In genomic region chr9:36082928-36083327, GRCh38 we compare ENCODE assay signal across 19 cellular contexts. TPM values are rescaled to one million over a fixed set of nuclear protein-coding genes. Genes with fewer than 3 reads are reported as not detected.
DNase-seq lines count a peak whose midpoint lies in the region; ATAC-seq, FAIRE-seq and TF ChIP-seq lines count a peak whose summit lies in the region.
"Had no signal": no experiment of that assay in that cellular context is flagged by ENCODE, and none has a peak within 500 bp of the region (broad histone marks: within the 10 kb centered on the region; RNA-seq: fewer than 3 reads in every experiment).

No MANE protein-coding gene starts in this region.

- no peak overlapping the region for H3K9ac ChIP-seq in HepG2 (ENCODE audit: insufficient read depth, low read depth, low read length)
- H3K9ac ChIP-seq: BLaER1, GM23248 had no signal

- H3K27ac ChIP-seq in HepG2 (ENCODE audit: extremely low read length, insufficient read depth, low read length) (no peak overlapping the region), right lobe of liver (no peak overlapping the region), ovary (no peak overlapping the region)
- H3K27ac ChIP-seq: 22Rv1, A549, BLaER1, GM23248 had no signal

- TF ChIP-seq CTCF in HepG2 (CRISPR knock-in tag; IDR thresholded peaks at IDR 0.05) = no peak
- no peak for TF ChIP-seq CTCF in right lobe of liver (IDR thresholded peaks at IDR 0.05)
- no peak for TF ChIP-seq CTCF in ovary (IDR thresholded peaks at IDR 0.05)

- no peak for TF ChIP-seq POLR2A in HepG2 (IDR thresholded peaks at IDR 0.05; ENCODE audit: insufficient read depth in 1 of 2, low read depth in 2 of 2, low read length in 2 of 2)
- no peak for TF ChIP-seq POLR2A in right lobe of liver (IDR thresholded peaks at IDR 0.05)
- TF ChIP-seq POLR2A in ovary (IDR thresholded peaks at IDR 0.05) = no peak

- no peaks in the 10 kb centered on the region for H4K20me1 ChIP-seq in HepG2 (ENCODE audit: insufficient read depth, low read length)
- H4K20me1 ChIP-seq: BLaER1 had no signal

- H3K4me1 ChIP-seq in HepG2 (ENCODE audit: insufficient read depth, low read length) (peaks cover 10% of the 10 kb centered on the region), right lobe of liver (no peaks in the 10 kb centered on the region), ovary (ENCODE audit: insufficient read depth) (no peaks in the 10 kb centered on the region)
- H3K4me1 ChIP-seq: A549, BLaER1, HAP-1 had no signal

- POLR2A ChIA-PET in HepG2 (lab: Yijun Ruan, JAX) = no interaction called here

- H2AFZ ChIP-seq in HepG2 (ENCODE audit: low read length) = no peak overlapping the region
- H2AFZ ChIP-seq: GM23248 had no signal

- H3K9me3 ChIP-seq in HepG2 (ENCODE audit: low read length) (no peaks in the 10 kb centered on the region), right lobe of liver (no peaks in the 10 kb centered on the region), ovary (no peaks in the 10 kb centered on the region)
- H3K9me3 ChIP-seq: A549, HAP-1 had no signal

- in situ Hi-C loops in HepG2 (cut with HindIII; ENCODE audit: extremely low pct_ligation_motif_present, low pct_unique_long_range_greater_than_20kb) = no loop called here

- H3K27me3 ChIP-seq in HepG2 (ENCODE audit: control insufficient read depth in 1 of 2, insufficient read depth in 2 of 2, low read length in 2 of 2) = no peaks in the 10 kb centered on the region
- H3K27me3 ChIP-seq in right lobe of liver = no peaks in the 10 kb centered on the region
- H3K27me3 ChIP-seq in ovary = no peaks in the 10 kb centered on the region
- H3K27me3 ChIP-seq: BLaER1 had no signal

- WGBS in HepG2 (ENCODE audit: low lambda C conversion rate) = 12% methylated on average over 5 of the region's 5 CpGs
- 70% methylated on average over 5 of the region's 5 CpGs for WGBS in right lobe of liver (ENCODE audit: insufficient coverage, low coverage, low lambda C conversion rate, missing lambda C conversion rate)
- 84 to 92% (median 89%) methylated on average over 5 of the region's 5 CpGs for WGBS in ovary, 3 donors

- no peak for FAIRE-seq in HepG2 (lab: Jason Lieb, UNC)
- FAIRE-seq: A549, G401.6, GM12891, GM19239 had no signal

- BruUV-seq in HepG2 (replicated peaks; lab: Mats Ljungman, UMichigan) = no TSS peak

- TF ChIP-seq RAD21 in HepG2 (CRISPR knock-in tag; IDR thresholded peaks at IDR 0.05) = no peak

- intact Hi-C loops in HepG2 (cut with micrococcal nuclease; ENCODE audit: unreplicated experiment) (no loop called here), right lobe of liver (cut with DNase I) (no loop called here), ovary (cut with DNase I) (no loop called here)

- no peak for TF ChIP-seq EP300 in HepG2 (IDR thresholded peaks at IDR 0.05; ENCODE audit: low read depth in 2 of 2, low read length in 2 of 2)
- no peak for TF ChIP-seq EP300 in HepG2 (CRISPR knock-in tag; IDR thresholded peaks at IDR 0.05; ENCODE audit: borderline replicate concordance)
- no peak for TF ChIP-seq EP300 in ovary (IDR thresholded peaks at IDR 0.05)

- H3K36me3 ChIP-seq in HepG2 (replicated peaks in 1 of 2; ENCODE audit: control insufficient read depth in 1 of 2, insufficient read depth in 2 of 2, low read length in 2 of 2) = no peaks in the 10 kb centered on the region
- no peaks in the 10 kb centered on the region for H3K36me3 ChIP-seq in right lobe of liver
- H3K36me3 ChIP-seq in ovary = no peaks in the 10 kb centered on the region
- H3K36me3 ChIP-seq: HAP-1 had no signal

- CTCF ChIA-PET in HepG2 (lab: Yijun Ruan, JAX; ENCODE audit: low intra/inter-chr PET ratio, low total read pairs) = no interaction called here

- no peak; the same call in 2 of the 3 replicates for ATAC-seq in HepG2
- no peak for ATAC-seq in right lobe of liver
- ATAC-seq in HG03460 (IDR thresholded peaks at IDR 0.05; ENCODE audit: unreplicated experiment) = no peak
- ATAC-seq: A549 had no signal

- no peak for DNase-seq in HepG2 (ENCODE audit: low spot score)
- DNase-seq in right lobe of liver = no peak
- DNase-seq in glomerular visceral epithelial cell (ENCODE audit: extremely low spot score) = peak; percentile 24
- DNase-seq in left kidney (ENCODE audit: low read depth, low spot score) = peak; percentile 41
- no peak for DNase-seq in DMS 273 treated with DMSO at 0.1 percent for 48 hours (lab: John Stamatoyannopoulos, UW)
- no peak for DNase-seq in DMS153 (lab: John Stamatoyannopoulos, UW)
- DNase-seq in ovary = no peak
- DNase-seq: AML-193; Calu3; CD4-positive, alpha-beta memory T cell; GM23248 had no signal

- no peak overlapping the region for H3K4me3 ChIP-seq in HepG2 (replicated peaks in 1 of 3; ENCODE audit: insufficient read depth in 1 of 3, low read depth in 2 of 3, low read length in 3 of 3)
- H3K4me3 ChIP-seq in right lobe of liver = no peak overlapping the region
- H3K4me3 ChIP-seq in ovary = no peak overlapping the region
- H3K4me3 ChIP-seq: A549, BLaER1, GM23248, HAP-1 had no signal

- H3K79me2 ChIP-seq in HepG2 (ENCODE audit: insufficient read depth, low read length) = no peaks in the 10 kb centered on the region

- 0 out of 2 replicates have a peak overlapping the region, but pooled peaks have one; percentile 13 for H3K4me2 ChIP-seq in HepG2 (ENCODE audit: low read depth, low read length)
- H3K4me2 ChIP-seq: A549, BLaER1 had no signal

TF ChIP-seq in HepG2, 621 proteins besides CTCF, POLR2A, EP300 and RAD21 (continues in another document):
- no peak for TF ChIP-seq TSC22D2 (CRISPR knock-in tag; IDR thresholded peaks at IDR 0.05; ENCODE audit: borderline replicate concordance)

RNA-seq across cellular contexts. Expression of gene RECK, which starts 46.2 kb away (rescaled TPM):
- 2.3 and 3.1 TPM in 2 replicates for total RNA-seq in HepG2 (2016; rRNA removed; fragmentation: Illumina TruSeq; extraction: Trizol)
- total RNA-seq in HepG2 (2016; cell fraction: cytosol; rRNA removed; fragmentation: Illumina TruSeq; extraction: Trizol; ENCODE audit: low read depth) = 2.0 and 3.0 TPM in 2 replicates
- total RNA-seq in HepG2 (2016; cell fraction: insoluble cytoplasmic fraction; rRNA removed; fragmentation: Illumina TruSeq; extraction: Trizol) = 2.5 and 3.3 TPM in 2 replicates
- 2.6 and 3.6 TPM in 2 replicates for total RNA-seq in HepG2 (2016; cell fraction: membrane; rRNA removed; fragmentation: Illumina TruSeq; extraction: Trizol)
- 2.1 and 3.0 TPM in 2 replicates for total RNA-seq in HepG2 (2016; cell fraction: nucleus; rRNA removed; fragmentation: Illumina TruSeq; extraction: Trizol)
- polyA plus RNA-seq in HepG2 (2011; rRNA removed) = 4.8 and 5.1 TPM in 2 replicates
- polyA plus RNA-seq in HepG2 (2011; cell fraction: cytosol; rRNA removed) = 3.0 and 4.2 TPM in 2 replicates
- polyA plus RNA-seq in HepG2 (2011; cell fraction: nucleus; rRNA removed) = 1.7 and 2.0 TPM in 2 replicates
- 4.0 and 5.9 TPM in 2 replicates for polyA plus RNA-seq in HepG2 (2012)
- polyA plus RNA-seq in HepG2 (2016; cell fraction: cytosol; fragmentation: Illumina TruSeq; extraction: Trizol; ENCODE audit: low read depth) = 3.6 and 5.0 TPM in 2 replicates
- 3.2 and 3.4 TPM in 2 replicates for polyA plus RNA-seq in HepG2 (2016; cell fraction: insoluble cytoplasmic fraction; fragmentation: Illumina TruSeq; extraction: Trizol; ENCODE audit: low read depth)
- 3.2 and 4.2 TPM in 2 replicates for polyA plus RNA-seq in HepG2 (2016; cell fraction: membrane; fragmentation: Illumina TruSeq; extraction: Trizol; ENCODE audit: low read depth)
- 5.2 and 6.8 TPM in 2 replicates for polyA plus RNA-seq in HepG2 (2016; cell fraction: nucleus; fragmentation: Illumina TruSeq; extraction: Trizol; ENCODE audit: insufficient read depth, low read depth)
- polyA minus RNA-seq in HepG2 (2011; rRNA and poly(A)+ RNA removed; ENCODE audit: low replicate concordance) = 1.0 and 3.0 TPM in 2 replicates
- 2.1 and 2.7 TPM in 2 replicates for polyA minus RNA-seq in HepG2 (2011; cell fraction: cytosol; rRNA and poly(A)+ RNA removed)
- 3.0 and 4.0 TPM in 2 replicates for polyA minus RNA-seq in HepG2 (2011; cell fraction: nucleus; rRNA and poly(A)+ RNA removed)
- 1 to 10 TPM; 2.0 to 6.2 (median 2.6) TPM for total RNA-seq in right lobe of liver
- 10 to 100 TPM; 10.7 to 24.2 (median 16.8) TPM for total RNA-seq in ovary
- polyA plus RNA-seq in ovary = 10 to 100 TPM; 11.4 to 19.8 TPM

RNA-seq across cellular contexts. Expression of gene GLIPR2, which starts 53.6 kb away (rescaled TPM):
- total RNA-seq in HepG2 (2016; rRNA removed; fragmentation: Illumina TruSeq; extraction: Trizol) (0.27 and 0.42 TPM in 2 replicates), right lobe of liver (1 to 10 TPM; 1.2 to 3.9 (median 2.5) TPM), ovary (10 to 100 TPM in 6 of 7 donors, 1 to 10 TPM in 1; 8.3 to 30.9 (median 16.0) TPM)
- total RNA-seq in HepG2 (2016; cell fraction: cytosol; rRNA removed; fragmentation: Illumina TruSeq; extraction: Trizol; ENCODE audit: low read depth) = not detected in 2 replicates
- total RNA-seq in HepG2 (2016; cell fraction: insoluble cytoplasmic fraction; rRNA removed; fragmentation: Illumina TruSeq; extraction: Trizol) = 0.50 and 0.52 TPM in 2 replicates
- total RNA-seq in HepG2 (2016; cell fraction: membrane; rRNA removed; fragmentation: Illumina TruSeq; extraction: Trizol) = 0.21 and 0.40 TPM in 2 replicates
- 0.19 TPM in 1 of 2 replicates, not detected in the other for total RNA-seq in HepG2 (2016; cell fraction: nucleus; rRNA removed; fragmentation: Illumina TruSeq; extraction: Trizol)
- polyA plus RNA-seq in HepG2 (2011; rRNA removed) (0.08 and 0.29 TPM in 2 replicates), ovary (10 to 100 TPM; 13.6 to 34.6 TPM)
- 0.07 and 0.22 TPM in 2 replicates for polyA plus RNA-seq in HepG2 (2011; cell fraction: cytosol; rRNA removed)
- 0.07 TPM in 1 of 2 replicates, not detected in the other for polyA plus RNA-seq in HepG2 (2011; cell fraction: nucleus; rRNA removed)
- polyA plus RNA-seq in HepG2 (2012) = 0.21 TPM in 1 of 2 replicates, not detected in the other
- 0.07 and 0.14 TPM in 2 replicates for polyA plus RNA-seq in HepG2 (2016; cell fraction: cytosol; fragmentation: Illumina TruSeq; extraction: Trizol; ENCODE audit: low read depth)
- 0.35 and 0.75 TPM in 2 replicates for polyA plus RNA-seq in HepG2 (2016; cell fraction: insoluble cytoplasmic fraction; fragmentation: Illumina TruSeq; extraction: Trizol; ENCODE audit: low read depth)
- polyA plus RNA-seq in HepG2 (2016; cell fraction: membrane; fragmentation: Illumina TruSeq; extraction: Trizol; ENCODE audit: low read depth) = 0.18 and 0.30 TPM in 2 replicates
- polyA plus RNA-seq in HepG2 (2016; cell fraction: nucleus; fragmentation: Illumina TruSeq; extraction: Trizol; ENCODE audit: insufficient read depth, low read depth) = 0.25 and 0.44 TPM in 2 replicates
- polyA minus RNA-seq in HepG2 (2011; rRNA and poly(A)+ RNA removed; ENCODE audit: low replicate concordance) = 0.23 TPM in 1 of 2 replicates, not detected in the other
- polyA minus RNA-seq in HepG2 (2011; cell fraction: cytosol; rRNA and poly(A)+ RNA removed) = not detected in 2 replicates
- polyA minus RNA-seq in HepG2 (2011; cell fraction: nucleus; rRNA and poly(A)+ RNA removed) = not detected in 2 replicates

Comparison
In these comparisons a context has a peak if more than half of its experiments do, and no peak if none do; other contexts are left out.
1. DNase-seq: peak in glomerular visceral epithelial cell (single experiment) and left kidney (single experiment); none in HepG2 (single experiment), right lobe of liver (0 of 3), DMS 273 treated with DMSO at 0.1 percent for 48 hours (single experiment), DMS153 (single experiment) and ovary (0 of 5).